ENCODE assay signal across 2 cellular contexts in the genomic region with DNA sequence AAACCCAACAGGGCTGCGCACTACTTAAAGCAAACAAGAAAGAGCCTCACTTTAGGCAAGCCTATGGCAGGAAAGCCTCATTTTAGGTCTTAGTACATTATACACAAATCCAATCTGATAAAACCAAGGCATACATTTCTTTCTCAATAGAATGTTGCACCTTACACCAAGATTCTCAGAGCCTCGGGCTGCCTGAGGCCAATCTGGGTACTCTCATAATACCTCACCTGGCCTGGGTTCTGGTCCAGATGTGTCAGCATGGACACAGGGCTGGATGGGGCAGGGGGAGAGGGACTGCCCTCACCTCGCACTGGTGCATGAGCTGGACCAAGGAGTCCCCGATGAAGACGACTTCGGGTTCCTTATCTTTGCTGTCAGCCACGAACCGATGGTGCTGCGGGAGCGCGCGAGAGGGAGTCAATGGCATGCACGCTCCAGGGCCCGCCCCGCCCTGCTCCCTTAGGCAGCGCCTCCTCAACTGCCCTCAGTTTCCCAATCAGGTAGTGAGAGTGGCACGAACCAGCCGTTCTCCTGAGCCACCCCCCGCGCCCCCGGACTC.
A peak's percentile ranks its signal among the peaks of the same experiment; 100 is the strongest.
TF ChIP-seq lines count a peak whose summit lies in the region.

A gene with protein sequence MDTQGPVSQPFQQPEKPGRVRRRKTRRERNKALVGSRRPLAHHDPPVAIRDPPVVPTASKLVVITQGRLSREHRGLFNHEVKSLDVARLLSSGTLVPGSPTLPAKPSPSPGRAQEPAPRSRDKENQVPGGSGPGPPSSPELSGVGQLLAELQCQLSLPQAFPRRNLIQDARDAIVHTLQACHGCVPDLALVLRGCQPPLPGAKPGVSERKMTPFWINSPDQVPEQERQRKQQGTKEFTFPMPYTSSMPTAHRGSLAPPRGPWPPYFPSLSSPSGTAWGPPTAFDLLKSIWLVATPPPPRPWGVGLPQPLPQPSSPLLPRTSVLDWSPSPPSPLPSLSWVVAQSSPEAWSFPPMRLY (plus strand): TSS at position 487 of the 559 bp plus-strand sequence. CDS start 7,453 bp downstream, outside the sequence.

TF ChIP-seq in PFSK-1, 5 proteins besides CTCF, POLR2A, EP300 and RAD21:
- TF ChIP-seq, protein P1, sequence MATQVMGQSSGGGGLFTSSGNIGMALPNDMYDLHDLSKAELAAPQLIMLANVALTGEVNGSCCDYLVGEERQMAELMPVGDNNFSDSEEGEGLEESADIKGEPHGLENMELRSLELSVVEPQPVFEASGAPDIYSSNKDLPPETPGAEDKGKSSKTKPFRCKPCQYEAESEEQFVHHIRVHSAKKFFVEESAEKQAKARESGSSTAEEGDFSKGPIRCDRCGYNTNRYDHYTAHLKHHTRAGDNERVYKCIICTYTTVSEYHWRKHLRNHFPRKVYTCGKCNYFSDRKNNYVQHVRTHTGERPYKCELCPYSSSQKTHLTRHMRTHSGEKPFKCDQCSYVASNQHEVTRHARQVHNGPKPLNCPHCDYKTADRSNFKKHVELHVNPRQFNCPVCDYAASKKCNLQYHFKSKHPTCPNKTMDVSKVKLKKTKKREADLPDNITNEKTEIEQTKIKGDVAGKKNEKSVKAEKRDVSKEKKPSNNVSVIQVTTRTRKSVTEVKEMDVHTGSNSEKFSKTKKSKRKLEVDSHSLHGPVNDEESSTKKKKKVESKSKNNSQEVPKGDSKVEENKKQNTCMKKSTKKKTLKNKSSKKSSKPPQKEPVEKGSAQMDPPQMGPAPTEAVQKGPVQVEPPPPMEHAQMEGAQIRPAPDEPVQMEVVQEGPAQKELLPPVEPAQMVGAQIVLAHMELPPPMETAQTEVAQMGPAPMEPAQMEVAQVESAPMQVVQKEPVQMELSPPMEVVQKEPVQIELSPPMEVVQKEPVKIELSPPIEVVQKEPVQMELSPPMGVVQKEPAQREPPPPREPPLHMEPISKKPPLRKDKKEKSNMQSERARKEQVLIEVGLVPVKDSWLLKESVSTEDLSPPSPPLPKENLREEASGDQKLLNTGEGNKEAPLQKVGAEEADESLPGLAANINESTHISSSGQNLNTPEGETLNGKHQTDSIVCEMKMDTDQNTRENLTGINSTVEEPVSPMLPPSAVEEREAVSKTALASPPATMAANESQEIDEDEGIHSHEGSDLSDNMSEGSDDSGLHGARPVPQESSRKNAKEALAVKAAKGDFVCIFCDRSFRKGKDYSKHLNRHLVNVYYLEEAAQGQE (IDR thresholded peaks at IDR 0.05; ENCODE audit: insufficient read depth in 1 of 2, low read depth in 2 of 2, low read length in 2 of 2), result no peak
- TF ChIP-seq SIN3A (IDR thresholded peaks at IDR 0.05; ENCODE audit: borderline replicate concordance, insufficient read depth, low read length) (0 out of 2 replicates have a peak, but pooled peaks have one; percentile 15), POLR2AphosphoS5 (IDR thresholded peaks at IDR 0.05; ENCODE audit: low read depth, low read length) (no peak)

TF ChIP-seq in H1, 55 proteins besides CTCF, POLR2A, EP300 and RAD21 (continued from another document):
- TF ChIP-seq E2F6 (IDR thresholded peaks at IDR 0.05) (no peak), SAP30 (IDR thresholded peaks at IDR 0.05; ENCODE audit: insufficient read depth, insufficient replicate concordance, low read length) (no peak), YY1 (IDR thresholded peaks at IDR 0.05; ENCODE audit: low read depth, low read length) (no peak), RFX5 (IDR thresholded peaks at IDR 0.05; ENCODE audit: borderline replicate concordance, low read depth, low read length) (no peak), ASH2L (IDR thresholded peaks at IDR 0.05; ENCODE audit: low read length) (no peak), RBBP5 (IDR thresholded peaks at IDR 0.05; ENCODE audit: borderline replicate concordance, low read depth, low read length) (no peak), TCF12 (IDR thresholded peaks at IDR 0.05; ENCODE audit: low read depth, low read length) (no peak), SP4 (IDR thresholded peaks at IDR 0.05; ENCODE audit: low read length) (no peak)
